In genomic region chr19:8536282-8536681, GRCh38 we compare ENCODE assay signal across 1 cellular context.
TF ChIP-seq lines count a peak whose summit lies in the region.

No MANE protein-coding gene starts in this region.

TF ChIP-seq in H1, 55 proteins besides CTCF, POLR2A, EP300 and RAD21:
- no peak for TF ChIP-seq MAFK (IDR thresholded peaks at IDR 0.05; ENCODE audit: low read depth, low read length)
- TF ChIP-seq POU5F1 (IDR thresholded peaks at IDR 0.05; ENCODE audit: low read depth, low read length), result no peak
- TF ChIP-seq NRF1 (IDR thresholded peaks at IDR 0.05; ENCODE audit: low read depth, low read length), result no peak
- TF ChIP-seq SP2 (IDR thresholded peaks at IDR 0.05; ENCODE audit: low read length), result no peak
